In the genomic region with DNA sequence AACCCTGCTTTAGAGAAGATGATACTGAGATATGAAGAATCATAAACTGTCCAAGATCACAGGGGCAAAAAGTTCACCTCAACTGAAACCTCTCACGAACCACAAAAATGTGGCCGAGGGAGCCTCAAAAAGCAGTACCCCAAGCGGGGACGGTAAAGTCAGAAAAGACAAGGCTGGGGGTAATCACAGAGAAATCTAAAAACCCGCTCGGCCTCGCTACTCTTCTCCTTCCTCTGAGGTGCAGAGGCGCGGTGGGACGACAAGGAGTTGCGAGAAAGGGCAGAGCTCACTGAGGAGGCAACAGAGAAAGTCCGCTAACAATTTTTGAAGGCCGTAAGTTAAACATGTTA, we compare ENCODE assay signal across 8 cellular contexts. TPM values are rescaled to one million over a fixed set of nuclear protein-coding genes. Genes with fewer than 3 reads are reported as not detected.
DNase-seq lines count a peak whose midpoint lies in the region; ATAC-seq and TF ChIP-seq lines count a peak whose summit lies in the region.

No MANE protein-coding gene starts in this region.

- no peak overlapping the region for H3K27ac ChIP-seq in ACC112 (ENCODE audit: low read depth, low read length)
- peak overlapping the region in 3 of 5 donors; percentile 33 to 45 (median 36) for H3K27ac ChIP-seq in adrenal gland
- H3K27ac ChIP-seq in thoracic aorta, result no peak overlapping the region

- no peaks in the 10 kb centered on the region for H3K9me3 ChIP-seq in adrenal gland (replicated peaks in 1 of 3)
- H3K9me3 ChIP-seq in thoracic aorta, result no peaks in the 10 kb centered on the region

- H3K27me3 ChIP-seq in ACC112 (ENCODE audit: insufficient read depth, low read length) (no peaks in the 10 kb centered on the region), adrenal gland (no peaks in the 10 kb centered on the region), thoracic aorta (replicated peaks; ENCODE audit: insufficient read depth) (no peaks in the 10 kb centered on the region)

- peaks cover 4% of the 10 kb centered on the region for H3K79me2 ChIP-seq in ACC112 (ENCODE audit: control insufficient read depth, insufficient read depth, low read length, unreplicated experiment)

- 1 to 3% (median 2%) methylated on average over 13 of the region's 13 CpGs for WGBS in adrenal gland, 4 donors

- no peak for TF ChIP-seq CTCF in adrenal gland (IDR thresholded peaks at IDR 0.05)
- no peak for TF ChIP-seq CTCF in thoracic aorta (IDR thresholded peaks at IDR 0.05)

- ATAC-seq in GM19324 (IDR thresholded peaks at IDR 0.05; ENCODE audit: low FRiP score, unreplicated experiment) (peak; percentile 42), HG03280 (IDR thresholded peaks at IDR 0.05; ENCODE audit: unreplicated experiment) (peak; percentile 33), left colon (peak; percentile 36), thoracic aorta (ENCODE audit: insufficient number of reproducible peaks, low FRiP score, low read depth) (no peak)

- intact Hi-C loops in adrenal gland (cut with DNase I) (no loop called here), left colon (cut with DNase I, micrococcal nuclease) (no loop called here)

- peak overlapping the region; percentile 92 for H3K4me3 ChIP-seq in ACC112 (ENCODE audit: low read depth, low read length)
- peak overlapping the region; percentile 50 to 93 (median 86) for H3K4me3 ChIP-seq in adrenal gland
- peak overlapping the region; percentile 94 for H3K4me3 ChIP-seq in thoracic aorta

- H3K4me1 ChIP-seq in ACC112 (ENCODE audit: control insufficient read depth, insufficient read depth, low read length, unreplicated experiment) (no peaks in the 10 kb centered on the region), adrenal gland (replicated peaks in 1 of 2) (peaks cover 0 to 6% of the 10 kb centered on the region in 2 donors), thoracic aorta (ENCODE audit: control insufficient read depth in 1 of 2, low read depth in 2 of 2) (no peaks in the 10 kb centered on the region)

- H3K36me3 ChIP-seq in ACC112 (ENCODE audit: insufficient read depth, low read length), result no peaks in the 10 kb centered on the region
- peaks cover 0 to 4% of the 10 kb centered on the region in 2 donors for H3K36me3 ChIP-seq in adrenal gland (replicated peaks in 1 of 2)
- no peaks in the 10 kb centered on the region for H3K36me3 ChIP-seq in thoracic aorta

- DNase-seq in adrenal gland (no peak), left colon (no peak), thoracic aorta (ENCODE audit: low spot score) (no peak), NCI-H1092 (lab: John Stamatoyannopoulos, UW) (no peak), NCI-H226 (no peak)

- TF ChIP-seq POLR2A in adrenal gland (IDR thresholded peaks at IDR 0.05), result no peak

- peak overlapping the region; percentile 99 for H2AFZ ChIP-seq in ACC112 (ENCODE audit: low read length, unreplicated experiment)

RNA-seq across cellular contexts. Expression of gene IRAK1BP1, which starts 0.4 kb away (rescaled TPM):
- total RNA-seq in adrenal gland (1 to 10 TPM; 2.3 to 8.5 (median 4.2) TPM), left colon (1 to 10 TPM; 2.0 to 3.0 TPM), thoracic aorta (1 to 10 TPM; 1.6 to 2.2 TPM)
- 1 to 10 TPM; 2.0 to 5.8 (median 3.9) TPM for polyA plus RNA-seq in adrenal gland

Comparison
In these comparisons a context has a peak if more than half of its experiments do, and no peak if none do; other contexts are left out.
1. H3K27ac ChIP-seq: peak in adrenal gland (3 of 5); none in ACC112 (single experiment) and thoracic aorta (0 of 2).
2. Peak in every context shown above with its lines, with median percentiles within 50 percentile points of each other: H3K4me3 ChIP-seq.